10 cellular contexts compared by ENCODE assay signal in genomic region chr11:1152316-1153104, GRCh38. TPM values are rescaled to one million over a fixed set of nuclear protein-coding genes. Genes with fewer than 3 reads are reported as not detected.
DNase-seq lines count a peak whose midpoint lies in the region; ATAC-seq and TF ChIP-seq lines count a peak whose summit lies in the region.
"Had no signal": no experiment of that assay in that cellular context is flagged by ENCODE, and none has a peak within 500 bp of the region (broad histone marks: within the 10 kb centered on the region; RNA-seq: fewer than 3 reads in every experiment).

No MANE protein-coding gene starts in this region.

- no peak overlapping the region for H3K27ac ChIP-seq in thyroid gland
- H3K27ac ChIP-seq: VCaP had no signal

- POLR2A ChIA-PET in WTC11 (lab: Charles Lee): interaction anchor here (0.5 kb wide), 1 partner anchor 216 kb away, joined by 3 read pairs; no protein-coding TSS in a partner anchor

- H3K36me3 Mint-ChIP-seq in WTC11 (peaks cover 2% of the 10 kb centered on the region), immature natural killer cell (no peaks in the 10 kb centered on the region), nephron progenitor cell (ENCODE audit: low read depth) (no peaks in the 10 kb centered on the region)
- no peaks in the 10 kb centered on the region for H3K36me3 Mint-ChIP-seq in activated T-helper 1 cell treated with anti-CD3 and anti-CD28 coated beads, Interleukin-12 subunit alpha, Interleukin-12 subunit beta, Interleukin-2, Interleukin-4 antibody, amounts not matched to agents 30 ng/mL and 10 ng/mL and 1 ng/mL, durations not matched to agents 14 hours and 24 hours and 36 hours (ENCODE audit: low read depth)

- H3K27me3 Mint-ChIP-seq in WTC11 (ENCODE audit: low read depth) (no peaks in the 10 kb centered on the region), immature natural killer cell (ENCODE audit: low read depth in 3 of 3) (peaks cover 0 to 7% (median 3%) of the 10 kb centered on the region in 3 donors), nephron progenitor cell (ENCODE audit: low read depth, poor library complexity) (no peaks in the 10 kb centered on the region)
- H3K27me3 Mint-ChIP-seq in activated T-helper 1 cell treated with anti-CD3 and anti-CD28 coated beads, Interleukin-12 subunit alpha, Interleukin-12 subunit beta, Interleukin-2, Interleukin-4 antibody, amounts not matched to agents 30 ng/mL and 10 ng/mL and 1 ng/mL, durations not matched to agents 14 hours and 24 hours and 36 hours (ENCODE audit: insufficient read depth): no peaks in the 10 kb centered on the region

- 44 to 58% methylated on average over 7 to 15 of the region's 22 CpGs for WGBS in thyroid gland, 2 donors

- TF ChIP-seq CTCF in GM20000 (IDR thresholded peaks at IDR 0.05; ENCODE audit: extremely low read depth, missing control alignments) (no peak), WTC11 (IDR thresholded peaks at IDR 0.05) (no peak), nephron progenitor cell (IDR thresholded peaks at IDR 0.05) (no peak), thyroid gland (IDR thresholded peaks at IDR 0.05) (no peak)

- no peak overlapping the region for H3K4me3 Mint-ChIP-seq in WTC11
- H3K4me3 Mint-ChIP-seq in immature natural killer cell: no peak overlapping the region
- no peak overlapping the region for H3K4me3 Mint-ChIP-seq in activated T-helper 1 cell treated with anti-CD3 and anti-CD28 coated beads, Interleukin-12 subunit alpha, Interleukin-12 subunit beta, Interleukin-2, Interleukin-4 antibody, amounts not matched to agents 30 ng/mL and 10 ng/mL and 1 ng/mL, durations not matched to agents 14 hours and 24 hours and 36 hours
- H3K4me3 Mint-ChIP-seq in nephron progenitor cell: no peak overlapping the region

- peaks cover 10% of the 10 kb centered on the region for H3K9me3 Mint-ChIP-seq in WTC11
- no peaks in the 10 kb centered on the region for H3K9me3 Mint-ChIP-seq in immature natural killer cell
- H3K9me3 Mint-ChIP-seq in activated T-helper 1 cell treated with anti-CD3 and anti-CD28 coated beads, Interleukin-12 subunit alpha, Interleukin-12 subunit beta, Interleukin-2, Interleukin-4 antibody, amounts not matched to agents 30 ng/mL and 10 ng/mL and 1 ng/mL, durations not matched to agents 14 hours and 24 hours and 36 hours: peaks cover 4% of the 10 kb centered on the region
- H3K9me3 Mint-ChIP-seq in nephron progenitor cell: peaks cover 6% of the 10 kb centered on the region

- intact Hi-C loops in activated T-helper 1 cell treated with anti-CD3 and anti-CD28 coated beads, Interleukin-12 subunit alpha, Interleukin-12 subunit beta, Interleukin-2, Interleukin-4 antibody, amounts not matched to agents 30 ng/mL and 10 ng/mL and 1 ng/mL, durations not matched to agents 14 hours and 24 hours and 36 hours (cut with micrococcal nuclease): no loop called here
- intact Hi-C loops in thyroid gland (cut with DNase I): no loop called here

- CTCF ChIA-PET in WTC11 (lab: Charles Lee): no interaction called here

- no peaks in the 10 kb centered on the region for H3K36me3 ChIP-seq in thyroid gland

- no peaks in the 10 kb centered on the region for H3K4me1 Mint-ChIP-seq in WTC11
- H3K4me1 Mint-ChIP-seq in immature natural killer cell: peaks cover 0 to 7% of the 10 kb centered on the region in 2 donors
- H3K4me1 Mint-ChIP-seq in activated T-helper 1 cell treated with anti-CD3 and anti-CD28 coated beads, Interleukin-12 subunit alpha, Interleukin-12 subunit beta, Interleukin-2, Interleukin-4 antibody, amounts not matched to agents 30 ng/mL and 10 ng/mL and 1 ng/mL, durations not matched to agents 14 hours and 24 hours and 36 hours (ENCODE audit: low read depth): no peaks in the 10 kb centered on the region
- H3K4me1 Mint-ChIP-seq in nephron progenitor cell: peaks cover 5% of the 10 kb centered on the region

- ATAC-seq in WTC11: no peak

- H3K4me3 ChIP-seq in thyroid gland (replicated peaks in 1 of 3): no peak overlapping the region

- TF ChIP-seq POLR2A in thyroid gland (IDR thresholded peaks at IDR 0.05): no peak

- H3K4me1 ChIP-seq in thyroid gland: no peaks in the 10 kb centered on the region

- H3K27ac Mint-ChIP-seq in WTC11 (no peak overlapping the region), immature natural killer cell (no peak overlapping the region), nephron progenitor cell (no peak overlapping the region)
- no peak overlapping the region for H3K27ac Mint-ChIP-seq in activated T-helper 1 cell treated with anti-CD3 and anti-CD28 coated beads, Interleukin-12 subunit alpha, Interleukin-12 subunit beta, Interleukin-2, Interleukin-4 antibody, amounts not matched to agents 30 ng/mL and 10 ng/mL and 1 ng/mL, durations not matched to agents 14 hours and 24 hours and 36 hours

- H3K27me3 ChIP-seq in thyroid gland: no peaks in the 10 kb centered on the region

- H3K9me3 ChIP-seq in thyroid gland: no peaks in the 10 kb centered on the region

- peak; percentile 12 for DNase-seq in AG08396 (ENCODE audit: low spot score)
- peak; percentile 53 for DNase-seq in GM20000 (ENCODE audit: low spot score)
- DNase-seq in WTC11 (ENCODE audit: low spot score): peak; percentile 12
- peak; percentile 11 to 26 (median 24) for DNase-seq in immature natural killer cell
- no peak for DNase-seq in germinal center (ENCODE audit: low spot score)
- no peak for DNase-seq in activated T-helper 1 cell treated with anti-CD3 and anti-CD28 coated beads, Interleukin-12 subunit alpha, Interleukin-12 subunit beta, Interleukin-2, Interleukin-4 antibody, amounts not matched to agents 30 ng/mL and 10 ng/mL and 1 ng/mL, durations not matched to agents 14 hours and 24 hours and 36 hours (ENCODE audit: low spot score)
- DNase-seq in nephron progenitor cell: no peak
- DNase-seq in thyroid gland: no peak
- DNase-seq: NCI-H1048 had no signal

TF ChIP-seq in WTC11, 78 proteins besides CTCF, POLR2A, EP300 and RAD21 (continues in another document):
- no peak for TF ChIP-seq E2F4 (CRISPR knock-in tag; IDR thresholded peaks at IDR 0.05; ENCODE audit: borderline replicate concordance, low read depth)
- TF ChIP-seq, protein P1, sequence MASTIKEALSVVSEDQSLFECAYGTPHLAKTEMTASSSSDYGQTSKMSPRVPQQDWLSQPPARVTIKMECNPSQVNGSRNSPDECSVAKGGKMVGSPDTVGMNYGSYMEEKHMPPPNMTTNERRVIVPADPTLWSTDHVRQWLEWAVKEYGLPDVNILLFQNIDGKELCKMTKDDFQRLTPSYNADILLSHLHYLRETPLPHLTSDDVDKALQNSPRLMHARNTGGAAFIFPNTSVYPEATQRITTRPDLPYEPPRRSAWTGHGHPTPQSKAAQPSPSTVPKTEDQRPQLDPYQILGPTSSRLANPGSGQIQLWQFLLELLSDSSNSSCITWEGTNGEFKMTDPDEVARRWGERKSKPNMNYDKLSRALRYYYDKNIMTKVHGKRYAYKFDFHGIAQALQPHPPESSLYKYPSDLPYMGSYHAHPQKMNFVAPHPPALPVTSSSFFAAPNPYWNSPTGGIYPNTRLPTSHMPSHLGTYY (CRISPR knock-in tag; IDR thresholded peaks at IDR 0.05): no peak
- no peak for TF ChIP-seq ZNF512 (CRISPR knock-in tag; IDR thresholded peaks at IDR 0.05; ENCODE audit: borderline replicate concordance)
- TF ChIP-seq CREM (CRISPR knock-in tag; IDR thresholded peaks at IDR 0.05): no peak
- no peak for TF ChIP-seq RELA (CRISPR knock-in tag; IDR thresholded peaks at IDR 0.05; ENCODE audit: borderline replicate concordance)
- no peak for TF ChIP-seq CREB1 (CRISPR knock-in tag; IDR thresholded peaks at IDR 0.05)

RNA-seq across cellular contexts. Expression of gene MUC5AC, which starts 5.2 kb away (rescaled TPM):
- under 0.01 TPM in 1 of 3 replicates, not detected in the others for total RNA-seq in WTC11 (2021)
- polyA plus RNA-seq in immature natural killer cell: not detected
- total RNA-seq in activated T-helper 1 cell treated with anti-CD3 and anti-CD28 coated beads, Interleukin-12 subunit alpha, Interleukin-12 subunit beta, Interleukin-2, Interleukin-4 antibody, amounts not matched to agents 30 ng/mL and 10 ng/mL and 1 ng/mL, durations not matched to agents 14 hours and 24 hours and 36 hours: not detected in 2 replicates
- not detected for total RNA-seq in thyroid gland

Comparison
In these comparisons a context has a peak if more than half of its experiments do, and no peak if none do; other contexts are left out.
1. DNase-seq: peak in AG08396 (single experiment), GM20000 (single experiment), WTC11 (single experiment) and immature natural killer cell (3 of 3); none in germinal center (single experiment), activated T-helper 1 cell treated with anti-CD3 and anti-CD28 coated beads, Interleukin-12 subunit alpha, Interleukin-12 subunit beta, Interleukin-2, Interleukin-4 antibody, amounts not matched to agents 30 ng/mL and 10 ng/mL and 1 ng/mL, durations not matched to agents 14 hours and 24 hours and 36 hours (single experiment), nephron progenitor cell (single experiment) and thyroid gland (0 of 2).